In genomic region chr19:39046037-39046821, GRCh38 we compare ENCODE assay signal across 12 cellular contexts. TPM values are rescaled to one million over a fixed set of nuclear protein-coding genes. Genes with fewer than 3 reads are reported as not detected.
A peak's percentile ranks its signal among the peaks of the same experiment; 100 is the strongest.
DNase-seq lines count a peak whose midpoint lies in the region; ATAC-seq and TF ChIP-seq lines count a peak whose summit lies in the region.
"Had no signal": no experiment of that assay in that cellular context is flagged by ENCODE, and none has a peak within 500 bp of the region (broad histone marks: within the 10 kb centered on the region; RNA-seq: fewer than 3 reads in every experiment).

No MANE protein-coding gene starts in this region.

- POLR2A ChIA-PET in A673 (lab: Charles Lee; ENCODE audit: low non-redundant PET) = no interaction called here
- POLR2A ChIA-PET in HEK293 (lab: Yijun Ruan, JAX) = interaction anchor here (0.6 to 0.8 kb wide), 3 partner anchors 18 to 390 kb away, joined by 3 read pairs; partner anchors contain the start of gene RPS16

- no TSS peak for BruUV-seq in A673 (replicated peaks; lab: Mats Ljungman, UMichigan)

- no peaks in the 10 kb centered on the region for H3K9me3 ChIP-seq in A673 (ENCODE audit: low read depth, low read length, poor library complexity, severe bottlenecking)
- H3K9me3 ChIP-seq in HEK293 (ENCODE audit: control insufficient read depth, insufficient read depth, low read depth, low read length) = no peaks in the 10 kb centered on the region; the same call in 1 of the 2 replicates
- H3K9me3 ChIP-seq in SJCRH30 (replicated peaks) = peaks cover 7% of the 10 kb centered on the region; the same call in 1 of the 2 replicates
- H3K9me3 ChIP-seq: uterus had no signal

- TF ChIP-seq CTCF in A673 (conservative IDR thresholded peaks at IDR 0.05; ENCODE audit: low read depth, low read length) = no peak
- TF ChIP-seq CTCF in HEK293 (tag by site-specific recombination; IDR thresholded peaks at IDR 0.05) = no peak

- DNase-seq in A673 (ENCODE audit: low spot score) (peak; percentile 82), RPMI8226 (peak; percentile 36), glomerular visceral epithelial cell (ENCODE audit: extremely low spot score) (peak; percentile 56), SJCRH30 (no peak)
- DNase-seq in stimulated activated CD4-positive, alpha-beta T cell treated with anti-CD3 and anti-CD28 coated beads, Interleukin-15, amount 100 ng/mL, for 24 hours = no peak
- DNase-seq: cerebellar nuclear complex, uterus had no signal

- H3K4me1 ChIP-seq in A673 (ENCODE audit: insufficient read depth, low read length, poor library complexity, severe bottlenecking) = peaks cover 4% of the 10 kb centered on the region
- peaks cover 3% of the 10 kb centered on the region; the same call in 1 of the 2 replicates for H3K4me1 ChIP-seq in HEK293 (ENCODE audit: control insufficient read depth, insufficient read depth, low read length)
- H3K4me1 ChIP-seq in SJCRH30 = no peaks in the 10 kb centered on the region
- H3K4me1 ChIP-seq: uterus had no signal

- H3K27me3 ChIP-seq in A673 (replicated peaks; ENCODE audit: insufficient read depth, low read depth, low read length, poor library complexity) (no peaks in the 10 kb centered on the region), SJCRH30 (no peaks in the 10 kb centered on the region)
- H3K27me3 ChIP-seq: uterus had no signal

- CTCF ChIA-PET in A673 (lab: Charles Lee) (no interaction called here), HEK293 (lab: Yijun Ruan, JAX) (interaction anchor here (0.6 to 1.4 kb wide), 7 partner anchors 8 to 343 kb away, joined by 3 to 5 read pairs (median 4); no protein-coding TSS in a partner anchor)

- H3K4me3 ChIP-seq in A673 (ENCODE audit: low read depth, low read length, poor library complexity, severe bottlenecking) (no peak overlapping the region), HEK293 (ENCODE audit: low read depth, low read length) (no peak overlapping the region), SJCRH30 (no peak overlapping the region)
- H3K4me3 ChIP-seq: uterus had no signal

- ATAC-seq in HG02870 (IDR thresholded peaks at IDR 0.05; ENCODE audit: unreplicated experiment) (no peak), GM18519 (IDR thresholded peaks at IDR 0.05; ENCODE audit: low FRiP score, unreplicated experiment) (no peak)
- ATAC-seq: sciatic nerve had no signal

- H3K27ac ChIP-seq in A673 (ENCODE audit: low read depth, low read length, poor library complexity, severe bottlenecking) (no peak overlapping the region), HEK293 (ENCODE audit: extremely low read depth, low read depth, low read length) (no peak overlapping the region), SJCRH30 (no peak overlapping the region)
- H3K27ac ChIP-seq: uterus had no signal

- no peaks in the 10 kb centered on the region for H3K36me3 ChIP-seq in A673 (ENCODE audit: insufficient read depth, low read length, poor library complexity, severe bottlenecking)
- H3K36me3 ChIP-seq in HEK293 (ENCODE audit: control insufficient read depth in 2 of 2, insufficient read depth in 1 of 2, low read length in 2 of 2) = no peaks in the 10 kb centered on the region; a peak in 1 of 3 replicates
- no peaks in the 10 kb centered on the region for H3K36me3 ChIP-seq in SJCRH30
- H3K36me3 ChIP-seq: uterus had no signal

- intact Hi-C loops in A673 (cut with micrococcal nuclease; ENCODE audit: unreplicated experiment) = no loop called here

TF ChIP-seq in HEK293, 187 proteins besides CTCF, POLR2A, EP300 and RAD21 (continues in another document):
- TF ChIP-seq YY1 (tag by site-specific recombination; IDR thresholded peaks at IDR 0.05) (no peak), ZFP37 (tag by site-specific recombination; IDR thresholded peaks at IDR 0.05) (no peak), ZFP41 (tag by site-specific recombination; IDR thresholded peaks at IDR 0.05; ENCODE audit: borderline replicate concordance) (no peak), ZNF623 (tag by site-specific recombination; IDR thresholded peaks at IDR 0.05) (peak; percentile 18; the same call in 1 of the 2 replicates), PRDM10 (tag by site-specific recombination; IDR thresholded peaks at IDR 0.05) (0 out of 2 replicates have a peak, but pooled peaks have one; percentile 2), SP3 (tag by site-specific recombination; IDR thresholded peaks at IDR 0.05) (peak; percentile 76), ZBTB44 (tag by site-specific recombination; IDR thresholded peaks at IDR 0.05) (no peak)
- TF ChIP-seq, protein P1, sequence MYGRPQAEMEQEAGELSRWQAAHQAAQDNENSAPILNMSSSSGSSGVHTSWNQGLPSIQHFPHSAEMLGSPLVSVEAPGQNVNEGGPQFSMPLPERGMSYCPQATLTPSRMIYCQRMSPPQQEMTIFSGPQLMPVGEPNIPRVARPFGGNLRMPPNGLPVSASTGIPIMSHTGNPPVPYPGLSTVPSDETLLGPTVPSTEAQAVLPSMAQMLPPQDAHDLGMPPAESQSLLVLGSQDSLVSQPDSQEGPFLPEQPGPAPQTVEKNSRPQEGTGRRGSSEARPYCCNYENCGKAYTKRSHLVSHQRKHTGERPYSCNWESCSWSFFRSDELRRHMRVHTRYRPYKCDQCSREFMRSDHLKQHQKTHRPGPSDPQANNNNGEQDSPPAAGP (tag by site-specific recombination; IDR thresholded peaks at IDR 0.05) = no peak

RNA-seq across cellular contexts. Expression of gene FBXO27, which starts 13.9 kb away (rescaled TPM):
- 0.33 and 0.45 TPM in 2 replicates for total RNA-seq in A673 (2021)
- total RNA-seq in SJCRH30 (2014; rRNA removed; shearing (Covaris generic)) = 0.71 and 1.0 TPM in 2 replicates

RNA-seq across cellular contexts. Expression of gene ACP7, which starts 37.9 kb away (rescaled TPM):
- not detected in 2 replicates for total RNA-seq in A673 (2021)
- not detected in 2 replicates for total RNA-seq in SJCRH30 (2014; rRNA removed; shearing (Covaris generic))
- total RNA-seq: activated T-helper 2 cell treated with anti-CD3 and anti-CD28 coated beads, Interferon-gamma antibody, Interleukin-2, Interleukin-4, amounts not matched to agents 10 μg/mL and 5 μg/mL and 100 μg/mL, durations not matched to agents 14 hours and 24 hours and 36 hours had no signal

Comparison
In these comparisons a context has a peak if more than half of its experiments do, and no peak if none do; other contexts are left out.
1. DNase-seq: peak in A673 (single experiment), RPMI8226 (single experiment) and glomerular visceral epithelial cell (single experiment); none in SJCRH30 (0 of 2) and stimulated activated CD4-positive, alpha-beta T cell treated with anti-CD3 and anti-CD28 coated beads, Interleukin-15, amount 100 ng/mL, for 24 hours (single experiment).